ENCODE assay signal across 10 cellular contexts in the genomic region with DNA sequence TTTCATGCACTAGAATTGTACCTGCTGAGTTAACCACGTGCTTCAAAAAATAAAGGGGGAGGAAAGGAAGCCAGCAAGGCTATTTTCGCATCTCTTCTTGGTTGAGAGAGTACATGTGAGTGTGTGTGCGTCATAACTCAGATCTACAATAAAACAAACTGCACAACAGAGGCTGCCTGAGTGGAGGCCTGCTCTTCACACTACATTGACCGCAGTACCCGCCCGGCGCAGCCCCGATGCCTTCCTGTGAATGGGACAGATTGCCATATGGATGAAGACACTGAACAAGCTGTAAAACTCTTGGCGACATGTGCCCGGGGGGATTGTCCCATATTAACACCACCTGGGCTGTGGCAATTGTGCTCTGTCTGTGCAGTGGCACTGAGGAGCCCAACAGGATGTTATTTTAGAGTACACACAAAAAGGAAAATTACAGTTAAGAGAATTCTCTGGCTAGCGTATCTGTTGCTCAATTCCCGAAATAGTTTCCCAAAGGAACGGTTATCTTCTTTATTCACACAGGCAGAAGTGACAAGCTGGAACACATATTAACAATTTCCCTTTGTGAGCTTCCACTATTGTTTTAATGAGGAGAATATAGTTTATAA.
A peak's percentile ranks its signal among the peaks of the same experiment; 100 is the strongest.
DNase-seq lines count a peak whose midpoint lies in the region; ATAC-seq, FAIRE-seq and TF ChIP-seq lines count a peak whose summit lies in the region.
"Had no signal": no experiment of that assay in that cellular context is flagged by ENCODE, and none has a peak within 500 bp of the region (broad histone marks: within the 10 kb centered on the region; RNA-seq: fewer than 3 reads in every experiment).

No MANE protein-coding gene starts in this region.

- no peak overlapping the region for H3K9ac ChIP-seq in rectal smooth muscle tissue (ENCODE audit: low read length)

- no peak for DNase-seq in WERI-Rb-1
- no peak for DNase-seq in UCSD-AML1 (lab: John Stamatoyannopoulos, UW; ENCODE audit: unreplicated experiment)
- no peak for DNase-seq in midbrain (lab: John Stamatoyannopoulos, UW)
- no peak for DNase-seq in RCC 7860 (ENCODE audit: low spot score)
- DNase-seq: HCEC 1CT had no signal

- H3K27me3 ChIP-seq in esophagus (ENCODE audit: control insufficient read depth in 1 of 2, insufficient read depth in 2 of 2, low read length in 2 of 2) (no peaks in the 10 kb centered on the region), rectal smooth muscle tissue (ENCODE audit: control insufficient read depth, insufficient read depth, low read length) (no peaks in the 10 kb centered on the region), WERI-Rb-1 (ENCODE audit: insufficient read depth, low read depth, severe bottlenecking) (no peaks in the 10 kb centered on the region)

- WGBS in esophagus, 2 donors, result 77 to 78% methylated on average over 13 of the region's 13 CpGs

- no peak for FAIRE-seq in RCC 7860 (lab: Jason Lieb, UNC)

- H3K27ac ChIP-seq in esophagus (ENCODE audit: low read depth in 2 of 2, low read length in 1 of 2), result peak overlapping the region; percentile 5 to 36
- peak overlapping the region; percentile 56 for H3K27ac ChIP-seq in rectal smooth muscle tissue (ENCODE audit: low read depth, low read length)
- no peak overlapping the region for H3K27ac ChIP-seq in WERI-Rb-1
- H3K27ac ChIP-seq: RWPE1 had no signal

- H3K36me3 ChIP-seq in esophagus (ENCODE audit: control insufficient read depth in 2 of 2, insufficient read depth in 2 of 2, low read length in 1 of 2), result peaks cover 3 to 7% of the 10 kb centered on the region in 2 donors
- H3K36me3 ChIP-seq in rectal smooth muscle tissue (ENCODE audit: control insufficient read depth, insufficient read depth, low read length), result no peaks in the 10 kb centered on the region
- H3K36me3 ChIP-seq in WERI-Rb-1, result no peaks in the 10 kb centered on the region

- no peak for TF ChIP-seq CTCF in WERI-Rb-1 (IDR thresholded peaks at IDR 0.05; ENCODE audit: low read depth, low read length)

- H3K9me3 ChIP-seq in esophagus (ENCODE audit: control insufficient read depth in 2 of 2, insufficient read depth in 1 of 2, low read depth in 1 of 2, low read length in 1 of 2) (no peaks in the 10 kb centered on the region), WERI-Rb-1 (ENCODE audit: severe bottlenecking) (no peaks in the 10 kb centered on the region)

- ATAC-seq in GM18498 (IDR thresholded peaks at IDR 0.05; ENCODE audit: unreplicated experiment) (peak; percentile 70), HG03175 (IDR thresholded peaks at IDR 0.05; ENCODE audit: unreplicated experiment) (peak; percentile 58)

- H3K4me1 ChIP-seq in esophagus (ENCODE audit: control insufficient read depth in 2 of 2, insufficient read depth in 2 of 2, low read length in 1 of 2) (peaks cover 3 to 10% of the 10 kb centered on the region in 2 donors), rectal smooth muscle tissue (ENCODE audit: control insufficient read depth, insufficient read depth, low read length) (peaks cover 37% of the 10 kb centered on the region)

- H3K4me3 ChIP-seq in esophagus (ENCODE audit: low read depth in 1 of 2, low read length in 2 of 2) (no peak overlapping the region), rectal smooth muscle tissue (ENCODE audit: low read length) (no peak overlapping the region), WERI-Rb-1 (ENCODE audit: low read depth, low read length) (no peak overlapping the region)
